Comparison of ENCODE assay signal across 15 cellular contexts in genomic region chr21:15015622-15016471, GRCh38. TPM values are rescaled to one million over a fixed set of nuclear protein-coding genes. Genes with fewer than 3 reads are reported as not detected.
DNase-seq lines count a peak whose midpoint lies in the region; ATAC-seq, FAIRE-seq and TF ChIP-seq lines count a peak whose summit lies in the region.
"Had no signal": no experiment of that assay in that cellular context is flagged by ENCODE, and none has a peak within 500 bp of the region (broad histone marks: within the 10 kb centered on the region; RNA-seq: fewer than 3 reads in every experiment).

No MANE protein-coding gene starts in this region.

- no peak overlapping the region for H3K9ac ChIP-seq in adipocyte (ENCODE audit: low read length)

- peak overlapping the region; percentile 4 for H3K4me3 ChIP-seq in adipocyte (ENCODE audit: low read length)
- H3K4me3 ChIP-seq in lower lobe of right lung, result no peak overlapping the region
- H3K4me3 ChIP-seq: heart left ventricle, testis had no signal

- H3K27me3 ChIP-seq in adipocyte (replicated peaks; ENCODE audit: control insufficient read depth, insufficient read depth, low read length) (no peaks in the 10 kb centered on the region), lower lobe of right lung (ENCODE audit: low read depth) (no peaks in the 10 kb centered on the region)
- H3K27me3 ChIP-seq: heart left ventricle, testis had no signal

- intact Hi-C loops in lower lobe of right lung (cut with DNase I), result no loop called here
- intact Hi-C loops in activated T-helper 2 cell treated with anti-CD3 and anti-CD28 coated beads, Interferon-gamma antibody, Interleukin-2, Interleukin-4, amounts not matched to agents 10 μg/mL and 5 μg/mL and 100 μg/mL, durations not matched to agents 14 hours and 24 hours and 36 hours (cut with micrococcal nuclease), result no loop called here

- H3K9me3 ChIP-seq in adipocyte (ENCODE audit: control insufficient read depth, low read length) (no peaks in the 10 kb centered on the region), lower lobe of right lung (no peaks in the 10 kb centered on the region)
- H3K9me3 ChIP-seq: heart left ventricle, testis had no signal

- H3K27ac ChIP-seq in lower lobe of right lung, result no peak overlapping the region
- H3K27ac ChIP-seq: C4-2B, heart left ventricle, testis had no signal

- H3K27ac Mint-ChIP-seq in activated T-helper 2 cell treated with anti-CD3 and anti-CD28 coated beads, Interferon-gamma antibody, Interleukin-2, Interleukin-4, amounts not matched to agents 10 μg/mL and 5 μg/mL and 100 μg/mL, durations not matched to agents 14 hours and 24 hours and 36 hours, result no peak overlapping the region
- H3K27ac Mint-ChIP-seq: memory B cell, progenitor cell of endocrine pancreas had no signal

- H3K9me3 Mint-ChIP-seq in activated T-helper 2 cell treated with anti-CD3 and anti-CD28 coated beads, Interferon-gamma antibody, Interleukin-2, Interleukin-4, amounts not matched to agents 10 μg/mL and 5 μg/mL and 100 μg/mL, durations not matched to agents 14 hours and 24 hours and 36 hours, result no peaks in the 10 kb centered on the region
- H3K9me3 Mint-ChIP-seq: memory B cell had no signal

- DNase-seq in A172 (ENCODE audit: low spot score) (peak; percentile 84), GM04503 (ENCODE audit: low read depth) (peak; percentile 93), adipocyte (ENCODE audit: low read depth) (peak; percentile 76), hepatic stellate cell (ENCODE audit: low spot score) (peak; percentile 45), lower lobe of right lung (no peak), OCI-M1 (lab: John Stamatoyannopoulos, UW) (no peak), urothelium cell line (ENCODE audit: low spot score) (no peak)
- no peak for DNase-seq in activated T-helper 2 cell treated with anti-CD3 and anti-CD28 coated beads, Interferon-gamma antibody, Interleukin-2, Interleukin-4, amounts not matched to agents 10 μg/mL and 5 μg/mL and 100 μg/mL, durations not matched to agents 14 hours and 24 hours and 36 hours (ENCODE audit: low spot score)
- DNase-seq: GOT3, heart left ventricle, NCI-H2081, testis had no signal

- TF ChIP-seq CTCF in lower lobe of right lung (IDR thresholded peaks at IDR 0.05), result no peak

- no peaks in the 10 kb centered on the region for H3K36me3 Mint-ChIP-seq in activated T-helper 2 cell treated with anti-CD3 and anti-CD28 coated beads, Interferon-gamma antibody, Interleukin-2, Interleukin-4, amounts not matched to agents 10 μg/mL and 5 μg/mL and 100 μg/mL, durations not matched to agents 14 hours and 24 hours and 36 hours (ENCODE audit: low read depth)

- H3K27me3 Mint-ChIP-seq in activated T-helper 2 cell treated with anti-CD3 and anti-CD28 coated beads, Interferon-gamma antibody, Interleukin-2, Interleukin-4, amounts not matched to agents 10 μg/mL and 5 μg/mL and 100 μg/mL, durations not matched to agents 14 hours and 24 hours and 36 hours (ENCODE audit: low read depth), result no peaks in the 10 kb centered on the region
- H3K27me3 Mint-ChIP-seq: memory B cell, progenitor cell of endocrine pancreas had no signal

- no peak for ATAC-seq in lower lobe of right lung
- ATAC-seq: heart left ventricle had no signal

- peaks cover 5% of the 10 kb centered on the region for H3K36me3 ChIP-seq in adipocyte (ENCODE audit: control insufficient read depth, insufficient read depth, low read length, severe bottlenecking)
- no peaks in the 10 kb centered on the region for H3K36me3 ChIP-seq in lower lobe of right lung

- H3K4me1 Mint-ChIP-seq in activated T-helper 2 cell treated with anti-CD3 and anti-CD28 coated beads, Interferon-gamma antibody, Interleukin-2, Interleukin-4, amounts not matched to agents 10 μg/mL and 5 μg/mL and 100 μg/mL, durations not matched to agents 14 hours and 24 hours and 36 hours (ENCODE audit: low read depth), result peaks cover 7% of the 10 kb centered on the region

- no peak overlapping the region for H3K4me3 Mint-ChIP-seq in activated T-helper 2 cell treated with anti-CD3 and anti-CD28 coated beads, Interferon-gamma antibody, Interleukin-2, Interleukin-4, amounts not matched to agents 10 μg/mL and 5 μg/mL and 100 μg/mL, durations not matched to agents 14 hours and 24 hours and 36 hours (ENCODE audit: low read depth)
- H3K4me3 Mint-ChIP-seq: memory B cell had no signal

- H3K4me1 ChIP-seq in adipocyte (ENCODE audit: control insufficient read depth, insufficient read depth, low read length) (peaks cover 9% of the 10 kb centered on the region), lower lobe of right lung (no peaks in the 10 kb centered on the region)
- H3K4me1 ChIP-seq: testis had no signal

- no peak for FAIRE-seq in urothelium cell line (lab: Jason Lieb, UNC)

RNA-seq across cellular contexts. Expression of gene NRIP1, which starts 49.0 kb away (rescaled TPM):
- 8.0 and 9.3 TPM in 2 replicates for total RNA-seq in A172 (2014; rRNA removed; shearing (Covaris generic))
- total RNA-seq in lower lobe of right lung, result 60.0 TPM
- total RNA-seq in activated T-helper 2 cell treated with anti-CD3 and anti-CD28 coated beads, Interferon-gamma antibody, Interleukin-2, Interleukin-4, amounts not matched to agents 10 μg/mL and 5 μg/mL and 100 μg/mL, durations not matched to agents 14 hours and 24 hours and 36 hours, result 7.9 and 8.3 TPM in 2 replicates

Comparison
In these comparisons a context has a peak if more than half of its experiments do, and no peak if none do; other contexts are left out.
1. DNase-seq: peak in A172 (single experiment), GM04503 (single experiment), adipocyte (single experiment) and hepatic stellate cell (single experiment); none in lower lobe of right lung (single experiment), OCI-M1 (single experiment), activated T-helper 2 cell treated with anti-CD3 and anti-CD28 coated beads, Interferon-gamma antibody, Interleukin-2, Interleukin-4, amounts not matched to agents 10 μg/mL and 5 μg/mL and 100 μg/mL, durations not matched to agents 14 hours and 24 hours and 36 hours (single experiment) and urothelium cell line (single experiment).